ENCODE assay signal across 8 cellular contexts in the genomic region with DNA sequence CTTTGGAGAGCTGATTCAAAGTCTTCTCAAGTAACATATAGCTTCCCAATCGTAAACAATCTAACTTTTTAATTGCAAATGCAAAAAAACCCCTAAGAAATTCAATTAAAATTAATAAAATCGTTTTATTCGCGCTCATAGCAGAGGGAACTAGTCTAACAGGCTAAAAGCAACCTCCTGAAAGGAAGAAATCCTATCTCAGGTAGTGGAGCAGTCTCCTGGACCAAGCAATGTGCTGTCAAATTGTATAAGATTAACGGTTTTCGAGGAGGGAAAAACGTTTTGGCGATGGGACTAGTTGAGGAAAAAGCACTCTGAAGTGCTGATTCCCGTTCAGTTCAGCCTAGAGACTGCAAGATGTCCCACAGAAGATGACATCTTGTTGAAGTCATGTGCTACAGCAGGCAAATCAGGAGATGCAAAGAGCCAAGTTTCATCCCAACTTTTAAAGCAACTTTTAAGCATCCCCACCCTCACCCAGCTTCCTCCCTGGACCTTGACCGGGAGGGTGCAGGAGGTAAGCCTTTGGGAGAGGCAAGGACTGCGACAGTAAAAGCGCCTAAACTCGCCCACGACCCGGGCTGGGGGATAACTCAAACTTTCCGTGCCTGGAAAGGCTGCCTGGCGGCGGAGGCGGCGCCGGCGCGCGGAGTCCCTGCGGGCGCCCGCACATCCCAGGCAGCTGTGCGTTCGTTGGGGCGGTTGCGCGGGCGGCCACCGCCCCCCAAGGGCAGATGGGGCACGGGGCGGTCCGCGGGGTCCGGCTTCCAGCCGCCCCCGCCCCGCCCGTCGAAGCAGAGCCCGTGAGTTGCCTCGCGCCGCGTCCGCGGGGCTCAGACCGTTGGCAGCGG. TPM values are rescaled to one million over a fixed set of nuclear protein-coding genes. Genes with fewer than 3 reads are reported as not detected.
DNase-seq lines count a peak whose midpoint lies in the region; ATAC-seq and TF ChIP-seq lines count a peak whose summit lies in the region.

No MANE protein-coding gene starts in this region.

- peaks cover 0 to 5% (median 5%) of the 10 kb centered on the region in 3 donors for H3K4me1 Mint-ChIP-seq in naive B cell

- H3K36me3 Mint-ChIP-seq in naive B cell = no peaks in the 10 kb centered on the region

- TF ChIP-seq POLR2A in suprapubic skin (IDR thresholded peaks at IDR 0.05) = no peak

- no peaks in the 10 kb centered on the region for H3K4me1 ChIP-seq in BE2C
- peaks cover 2% of the 10 kb centered on the region for H3K4me1 ChIP-seq in suprapubic skin

- no peaks in the 10 kb centered on the region for H3K36me3 ChIP-seq in BE2C
- H3K36me3 ChIP-seq in suprapubic skin = no peaks in the 10 kb centered on the region

- no peaks in the 10 kb centered on the region for H3K27me3 ChIP-seq in BE2C
- no peaks in the 10 kb centered on the region for H3K27me3 ChIP-seq in suprapubic skin

- DNase-seq in BE2C (peak; percentile 18), epithelial cell of esophagus (ENCODE audit: low read depth) (no peak), naive B cell (no peak), suprapubic skin (ENCODE audit: low spot score in 2 of 2) (no peak), NCI-H1048 (lab: John Stamatoyannopoulos, UW) (no peak)
- DNase-seq in activated CD4-positive, alpha-beta T cell treated with anti-CD3 and anti-CD28 coated beads, Interleukin-2, amount 50 U/mL, for 24 hours (ENCODE audit: low read depth in 1 of 2, low spot score in 1 of 2) = peak; percentile 16 to 18

- H3K4me3 ChIP-seq in BE2C (ENCODE audit: low read depth, low read length) = peak overlapping the region; percentile 75
- peak overlapping the region; percentile 49 for H3K4me3 ChIP-seq in epithelial cell of esophagus (ENCODE audit: low read length)
- H3K4me3 ChIP-seq in suprapubic skin = peak overlapping the region; percentile 59

- no peaks in the 10 kb centered on the region for H3K27me3 Mint-ChIP-seq in naive B cell

- H3K27ac Mint-ChIP-seq in naive B cell = peak overlapping the region in 3 of 6 donors; percentile 66 to 83 (median 69)

- 33% methylated on average over 18 of the region's 53 CpGs for WGBS in suprapubic skin

- H3K27ac ChIP-seq in suprapubic skin = peak overlapping the region; percentile 69

- H3K9me3 ChIP-seq in BE2C (no peaks in the 10 kb centered on the region), suprapubic skin (no peaks in the 10 kb centered on the region)

- TF ChIP-seq CTCF in BE2C (IDR thresholded peaks at IDR 0.05; ENCODE audit: low read depth, low read length) = no peak
- TF ChIP-seq CTCF in epithelial cell of esophagus (IDR thresholded peaks at IDR 0.05; ENCODE audit: insufficient read depth, low read depth, low read length, missing control alignments) = no peak
- no peak for TF ChIP-seq CTCF in suprapubic skin (IDR thresholded peaks at IDR 0.05)

- H3K9me3 Mint-ChIP-seq in naive B cell = no peaks in the 10 kb centered on the region

- peak overlapping the region; percentile 68 to 90 (median 85) for H3K4me3 Mint-ChIP-seq in naive B cell

- ATAC-seq in GM19438 (IDR thresholded peaks at IDR 0.05; ENCODE audit: low read depth, unreplicated experiment) (peak; percentile 45), HG03457 (IDR thresholded peaks at IDR 0.05; ENCODE audit: unreplicated experiment) (peak; percentile 11), naive B cell (ENCODE audit: low read depth in 2 of 2) (peak in 1 of 2 donors; percentile 18)

- TF ChIP-seq EP300 in suprapubic skin (IDR thresholded peaks at IDR 0.05) = no peak

RNA-seq across cellular contexts. Expression of a gene that starts 0.8 kb away (rescaled TPM):
- polyA plus RNA-seq in BE2C (2012; ENCODE audit: insufficient read depth, insufficient read length, low read depth) = 7.7 TPM
- 1 to 10 TPM in 5 of 6 donors, under 1 TPM in 1; 0.26 to 8.6 (median 4.0) TPM for polyA plus RNA-seq in naive B cell (ENCODE audit: low read depth in 6 of 6)
- total RNA-seq in suprapubic skin = 10 to 100 TPM in 1 of 4 donors, 1 to 10 TPM in 3; 4.3 to 10.2 (median 7.6) TPM

RNA-seq across cellular contexts. Expression of a gene that starts 50.3 kb away (rescaled TPM):
- polyA plus RNA-seq in BE2C (2012; ENCODE audit: insufficient read depth, insufficient read length, low read depth) = not detected
- not detected for polyA plus RNA-seq in naive B cell (ENCODE audit: low read depth in 6 of 6)
- total RNA-seq in suprapubic skin = not detected

Comparison
In these comparisons a context has a peak if more than half of its experiments do, and no peak if none do; other contexts are left out.
1. DNase-seq: peak in BE2C (single experiment) and activated CD4-positive, alpha-beta T cell treated with anti-CD3 and anti-CD28 coated beads, Interleukin-2, amount 50 U/mL, for 24 hours (2 of 2); none in epithelial cell of esophagus (single experiment), naive B cell (single experiment), suprapubic skin (0 of 2) and NCI-H1048 (single experiment).
2. Peak in every context shown above with its lines, with median percentiles within 50 percentile points of each other: H3K4me3 ChIP-seq.